ENCODE assay signal across 14 cellular contexts in genomic region chr2:217966399-217967068, GRCh38. TPM values are rescaled to one million over a fixed set of nuclear protein-coding genes. Genes with fewer than 3 reads are reported as not detected.
A peak's percentile ranks its signal among the peaks of the same experiment; 100 is the strongest.
DNase-seq lines count a peak whose midpoint lies in the region; ATAC-seq and TF ChIP-seq lines count a peak whose summit lies in the region.
"Had no signal": no experiment of that assay in that cellular context is flagged by ENCODE, and none has a peak within 500 bp of the region (broad histone marks: within the 10 kb centered on the region; RNA-seq: fewer than 3 reads in every experiment).

No MANE protein-coding gene starts in this region.

- H3K9ac ChIP-seq in mesenchymal stem cell (ENCODE audit: low read length) = peak overlapping the region; percentile 69

- no peak overlapping the region for H4K91ac ChIP-seq in mesenchymal stem cell (ENCODE audit: low read length)

- H3K4me1 ChIP-seq in SJSA1 (replicated peaks) (peaks cover 23% of the 10 kb centered on the region), mesenchymal stem cell (ENCODE audit: control insufficient read depth, insufficient read depth, low read depth, low read length) (peaks cover 22% of the 10 kb centered on the region), stomach (peaks cover 24 to 57% (median 27%) of the 10 kb centered on the region in 4 donors)

- TF ChIP-seq POLR2A in stomach (IDR thresholded peaks at IDR 0.05) = no peak

- H2BK15ac ChIP-seq in mesenchymal stem cell (ENCODE audit: low read depth, poor library complexity, severe bottlenecking) = no peak overlapping the region

- H2BK5ac ChIP-seq in mesenchymal stem cell (ENCODE audit: low read depth, low read length, poor library complexity, severe bottlenecking) = no peak overlapping the region

- no peak overlapping the region for H4K8ac ChIP-seq in mesenchymal stem cell (ENCODE audit: low read length)

- ATAC-seq in esophagus mucosa = peak; percentile 35
- no peak for ATAC-seq in naive thymus-derived CD8-positive, alpha-beta T cell

- no peak overlapping the region for H3K4ac ChIP-seq in mesenchymal stem cell (ENCODE audit: low read depth in 1 of 2, low read length in 2 of 2)

- H3K4me3 ChIP-seq in SJSA1 = no peak overlapping the region
- peak overlapping the region in 1 of 2 experiments; percentile 4 for H3K4me3 ChIP-seq in mesenchymal stem cell (ENCODE audit: insufficient read depth in 1 of 2, low read depth in 1 of 2, low read length in 2 of 2)
- peak overlapping the region in 1 of 4 donors; percentile 10 for H3K4me3 ChIP-seq in stomach

- TF ChIP-seq EP300 in stomach (IDR thresholded peaks at IDR 0.05) = no peak

- H3K9me3 ChIP-seq in SJSA1 (replicated peaks) (no peaks in the 10 kb centered on the region), mesenchymal stem cell (ENCODE audit: control insufficient read depth, low read length) (no peaks in the 10 kb centered on the region), stomach (no peaks in the 10 kb centered on the region)

- H3K27ac Mint-ChIP-seq in naive thymus-derived CD8-positive, alpha-beta T cell = no peak overlapping the region
- H3K27ac Mint-ChIP-seq: activated CD4-positive, alpha-beta T cell treated with anti-CD3 and anti-CD28 coated beads, Interleukin-2, amount 10 ng/mL, durations not matched to agents 24 days and 14 days; activated T-helper 1 cell treated with anti-CD3 and anti-CD28 coated beads, Interleukin-12 subunit alpha, Interleukin-12 subunit beta, Interleukin-2, Interleukin-4 antibody, amounts not matched to agents 30 ng/mL and 10 ng/mL and 1 ng/mL, durations not matched to agents 14 hours and 24 hours and 36 hours; stimulated activated naive CD8-positive, alpha-beta T cell treated with anti-CD3 and anti-CD28 coated beads, Interleukin-15, Interleukin-2, amounts not matched to agents 100 ng/mL and 50 ng/mL, for 24 hours had no signal

- peaks cover 0 to 11% (median 0%) of the 10 kb centered on the region in 9 donors for H3K9me3 Mint-ChIP-seq in naive thymus-derived CD8-positive, alpha-beta T cell
- H3K9me3 Mint-ChIP-seq: activated CD4-positive, alpha-beta T cell treated with anti-CD3 and anti-CD28 coated beads, Interleukin-2, amount 10 ng/mL, durations not matched to agents 24 days and 14 days; activated T-helper 1 cell treated with anti-CD3 and anti-CD28 coated beads, Interleukin-12 subunit alpha, Interleukin-12 subunit beta, Interleukin-2, Interleukin-4 antibody, amounts not matched to agents 30 ng/mL and 10 ng/mL and 1 ng/mL, durations not matched to agents 14 hours and 24 hours and 36 hours; stimulated activated naive CD8-positive, alpha-beta T cell treated with anti-CD3 and anti-CD28 coated beads, Interleukin-15, Interleukin-2, amounts not matched to agents 100 ng/mL and 50 ng/mL, for 24 hours had no signal

- peak overlapping the region in 1 of 2 experiments; percentile 51 for H2BK12ac ChIP-seq in mesenchymal stem cell (ENCODE audit: low read length in 2 of 2)

- peaks cover 0 to 28% (median 6%) of the 10 kb centered on the region in 5 donors for H3K27me3 Mint-ChIP-seq in naive thymus-derived CD8-positive, alpha-beta T cell

- H3K36me3 Mint-ChIP-seq in naive thymus-derived CD8-positive, alpha-beta T cell = no peaks in the 10 kb centered on the region

- WGBS in mesenchymal stem cell = 63% methylated on average over 10 of the region's 10 CpGs
- 61 to 78% (median 73%) methylated on average over 10 of the region's 10 CpGs for whole genome bisulfite sequencing in stomach, 5 donors

- DNase-seq in SJSA1 (ENCODE audit: low read depth in 1 of 2, low spot score in 2 of 2) = no peak
- DNase-seq in mesenchymal stem cell = peak; percentile 65
- no peak for DNase-seq in stomach
- DNase-seq in naive thymus-derived CD8-positive, alpha-beta T cell = no peak
- DNase-seq in RKO (ENCODE audit: low spot score) = no peak
- DNase-seq in activated naive CD4-positive, alpha-beta T cell (lab: John Stamatoyannopoulos, UW) = no peak
- DNase-seq in AG08395 (ENCODE audit: low spot score) = no peak
- DNase-seq: activated CD4-positive, alpha-beta T cell treated with anti-CD3 and anti-CD28 coated beads, Interleukin-2, amount 10 ng/mL, durations not matched to agents 24 days and 14 days; central memory CD4-positive, alpha-beta T cell; occipital lobe had no signal

- H3K14ac ChIP-seq in mesenchymal stem cell (ENCODE audit: low read length in 2 of 2) = peak overlapping the region in 1 of 2 experiments; percentile 76

- no peak overlapping the region for H3K4me2 ChIP-seq in mesenchymal stem cell (ENCODE audit: low read length, poor library complexity, severe bottlenecking)

- H3K36me3 ChIP-seq in SJSA1 (no peaks in the 10 kb centered on the region), mesenchymal stem cell (ENCODE audit: control insufficient read depth in 1 of 2, insufficient read depth in 2 of 2, low read depth in 1 of 2, low read length in 2 of 2) (peaks cover 0 to 22% of the 10 kb centered on the region in 2 experiments), stomach (no peaks in the 10 kb centered on the region)

- no peak overlapping the region for H2BK120ac ChIP-seq in mesenchymal stem cell (ENCODE audit: low read depth, low read length)

- no peak for TF ChIP-seq CTCF in stomach (IDR thresholded peaks at IDR 0.05)

- H2AK5ac ChIP-seq in mesenchymal stem cell (ENCODE audit: low read length, severe bottlenecking) = peak overlapping the region; percentile 41

- peaks cover 3% of the 10 kb centered on the region for H3K79me1 ChIP-seq in mesenchymal stem cell (replicated peaks; ENCODE audit: low read length, poor library complexity, severe bottlenecking)

- no peak overlapping the region for H3K23ac ChIP-seq in mesenchymal stem cell (ENCODE audit: low read length in 2 of 2)

- intact Hi-C loops in stomach (cut with DNase I; ENCODE audit: low total_unique reads) = no loop called here

- POLR2A ChIA-PET in naive thymus-derived CD8-positive, alpha-beta T cell (lab: Charles Lee) = no interaction called here

- H3K27ac ChIP-seq in SJSA1 (peak overlapping the region; percentile 9; the same call in 1 of the 2 replicates), mesenchymal stem cell (ENCODE audit: low read length, poor library complexity, severe bottlenecking) (peak overlapping the region; percentile 73), stomach (peak overlapping the region; percentile 19 to 81 (median 79))
- H3K27ac ChIP-seq: C4-2B had no signal

- H3K4me3 Mint-ChIP-seq in naive thymus-derived CD8-positive, alpha-beta T cell = no peak overlapping the region
- H3K4me3 Mint-ChIP-seq: activated CD4-positive, alpha-beta T cell treated with anti-CD3 and anti-CD28 coated beads, Interleukin-2, amount 10 ng/mL, durations not matched to agents 24 days and 14 days; activated T-helper 1 cell treated with anti-CD3 and anti-CD28 coated beads, Interleukin-12 subunit alpha, Interleukin-12 subunit beta, Interleukin-2, Interleukin-4 antibody, amounts not matched to agents 30 ng/mL and 10 ng/mL and 1 ng/mL, durations not matched to agents 14 hours and 24 hours and 36 hours; stimulated activated naive CD8-positive, alpha-beta T cell treated with anti-CD3 and anti-CD28 coated beads, Interleukin-15, Interleukin-2, amounts not matched to agents 100 ng/mL and 50 ng/mL, for 24 hours had no signal

- no peaks in the 10 kb centered on the region for H3K27me3 ChIP-seq in SJSA1 (replicated peaks)
- no peaks in the 10 kb centered on the region for H3K27me3 ChIP-seq in mesenchymal stem cell (ENCODE audit: control insufficient read depth in 1 of 2, insufficient read depth in 1 of 2, low read length in 2 of 2)
- H3K27me3 ChIP-seq in stomach = no peaks in the 10 kb centered on the region

- H2AFZ ChIP-seq in mesenchymal stem cell (ENCODE audit: low read depth, low read length) = no peak overlapping the region

- H3K4me1 Mint-ChIP-seq in naive thymus-derived CD8-positive, alpha-beta T cell = no peaks in the 10 kb centered on the region
- H3K4me1 Mint-ChIP-seq: activated CD4-positive, alpha-beta T cell treated with anti-CD3 and anti-CD28 coated beads, Interleukin-2, amount 10 ng/mL, durations not matched to agents 24 days and 14 days had no signal

- H3K18ac ChIP-seq in mesenchymal stem cell (ENCODE audit: low read depth in 1 of 2, low read length in 2 of 2) = peak overlapping the region; percentile 28 to 55

RNA-seq across cellular contexts. Expression of gene TNS1, which starts 36.3 kb away (rescaled TPM):
- total RNA-seq in SJSA1 (2014; rRNA removed; shearing (Covaris generic)) = 9.8 and 14.3 TPM in 2 replicates
- total RNA-seq in esophagus mucosa (27.7 TPM), stomach (100 to 1,000 TPM; 145 to 682 (median 198) TPM)
- polyA plus RNA-seq in mesenchymal stem cell (2013, experiment 1 of 2) = 6.3 TPM
- polyA plus RNA-seq in mesenchymal stem cell (2013, experiment 2 of 2) = 5.1 TPM
- polyA plus RNA-seq in stomach = 10 to 100 TPM; 18.5 to 44.9 (median 33.2) TPM
- under 1 TPM; 0.21 to 0.47 TPM for total RNA-seq in naive thymus-derived CD8-positive, alpha-beta T cell
- polyA plus RNA-seq in naive thymus-derived CD8-positive, alpha-beta T cell = not detected

Comparison
In these comparisons a context has a peak if more than half of its experiments do, and no peak if none do; other contexts are left out.
1. H3K27ac ChIP-seq: peak in every context shown above with its lines; median percentile 79 in stomach; 73 in mesenchymal stem cell; 9 in SJSA1.